Comparison of ENCODE assay signal across 25 cellular contexts in genomic region chr5:32090755-32091128, GRCh38.
A peak's percentile ranks its signal among the peaks of the same experiment; 100 is the strongest.
DNase-seq lines count a peak whose midpoint lies in the region; ATAC-seq, FAIRE-seq and TF ChIP-seq lines count a peak whose summit lies in the region.
"Had no signal": no experiment of that assay in that cellular context is flagged by ENCODE, and none has a peak within 500 bp of the region (broad histone marks: within the 10 kb centered on the region; RNA-seq: fewer than 3 reads in every experiment).

No MANE protein-coding gene starts in this region.

- H3K79me2 ChIP-seq in GM12878 (ENCODE audit: control insufficient read depth, insufficient read depth, low read length) (no peaks in the 10 kb centered on the region), mesendoderm (ENCODE audit: control insufficient read depth, insufficient read depth, low read length) (no peaks in the 10 kb centered on the region)

- POLR2A ChIA-PET in GM12878 (lab: Charles Lee) = no interaction called here

- no peak for TF ChIP-seq CTCF in GM12878 (IDR thresholded peaks at IDR 0.05 in 2 of 3, conservative IDR thresholded peaks at IDR 0.05 in 1 of 3; ENCODE audit: control insufficient read depth in 2 of 3, extremely low read depth in 1 of 3, insufficient read depth in 1 of 3, low read depth in 3 of 3, low read length in 3 of 3)

- H3K27me3 Mint-ChIP-seq in activated T-cell treated with anti-CD3 and anti-CD28 coated beads, Interleukin-2, amount 50 U/mL, for 24 hours = no peaks in the 10 kb centered on the region
- H3K27me3 Mint-ChIP-seq in activated T-cell treated with anti-CD3 and anti-CD28 coated beads, Interleukin-2, amount 50 U/mL, for 72 hours (ENCODE audit: low read depth) = no peaks in the 10 kb centered on the region
- H3K27me3 Mint-ChIP-seq: CD4-positive, alpha-beta T cell had no signal

- no peak overlapping the region for H3K18ac ChIP-seq in mesendoderm (ENCODE audit: low read length)

- H3K4me2 ChIP-seq in GM12878 (ENCODE audit: control insufficient read depth, insufficient read depth) = no peak overlapping the region
- no peak overlapping the region for H3K4me2 ChIP-seq in mesendoderm (ENCODE audit: low read length)
- H3K4me2 ChIP-seq: BLaER1, SK-N-SH had no signal

- H2BK120ac ChIP-seq in mesendoderm (ENCODE audit: low read depth, low read length) = no peak overlapping the region

- peak overlapping the region; percentile 33 for H3K27ac Mint-ChIP-seq in activated T-cell treated with anti-CD3 and anti-CD28 coated beads, Interleukin-2, amount 50 U/mL, for 24 hours
- H3K27ac Mint-ChIP-seq in activated T-cell treated with anti-CD3 and anti-CD28 coated beads, Interleukin-2, amount 50 U/mL, for 72 hours = no peak overlapping the region
- H3K27ac Mint-ChIP-seq: CD4-positive, alpha-beta T cell had no signal

- no peaks in the 10 kb centered on the region for H4K20me1 ChIP-seq in GM12878 (ENCODE audit: control insufficient read depth, insufficient read depth)
- H4K20me1 ChIP-seq: BLaER1 had no signal

- H3K27ac ChIP-seq in GM12878 (ENCODE audit: control insufficient read depth, insufficient read depth) = no peak overlapping the region
- no peak overlapping the region for H3K27ac ChIP-seq in mesendoderm (ENCODE audit: low read depth, low read length)
- H3K27ac ChIP-seq: BLaER1 had no signal

- no peaks in the 10 kb centered on the region for H3K79me1 ChIP-seq in mesendoderm (ENCODE audit: low read length)

- H3K36me3 Mint-ChIP-seq in activated T-cell treated with anti-CD3 and anti-CD28 coated beads, Interleukin-2, amount 50 U/mL, for 24 hours (ENCODE audit: low read depth) = no peaks in the 10 kb centered on the region
- peaks cover 0 to under 1% of the 10 kb centered on the region in 2 donors for H3K36me3 Mint-ChIP-seq in activated T-cell treated with anti-CD3 and anti-CD28 coated beads, Interleukin-2, amount 50 U/mL, for 72 hours (ENCODE audit: insufficient read depth in 2 of 2)

- no TSS peak for BruUV-seq in GM12878 (replicated peaks; lab: Mats Ljungman, UMichigan)

- no peak overlapping the region for H2BK5ac ChIP-seq in mesendoderm (ENCODE audit: low read length)

- intact Hi-C loops in GM12878 (cut with micrococcal nuclease; ENCODE audit: unreplicated experiment) = loop anchor here (5.0 kb wide), 1 partner anchor 237 kb away; no protein-coding TSS in a partner anchor

- RAD21 ChIA-PET in GM12878 (lab: Charles Lee; ENCODE audit: unreplicated experiment) = no interaction called here

- peaks cover 6% of the 10 kb centered on the region for H3K4me1 Mint-ChIP-seq in activated T-cell treated with anti-CD3 and anti-CD28 coated beads, Interleukin-2, amount 50 U/mL, for 24 hours (ENCODE audit: low read depth)
- peaks cover 3% of the 10 kb centered on the region for H3K4me1 Mint-ChIP-seq in activated T-cell treated with anti-CD3 and anti-CD28 coated beads, Interleukin-2, amount 50 U/mL, for 72 hours (ENCODE audit: low read depth)

- CTCF ChIA-PET in GM12878 (lab: Yijun Ruan, JAX) = interaction anchor here (0.6 to 0.7 kb wide), 2 partner anchors 303 to 1138 kb away, joined by 3 read pairs; no protein-coding TSS in a partner anchor

- no peak overlapping the region for H4K5ac ChIP-seq in mesendoderm (ENCODE audit: low read length)

- no peak for FAIRE-seq in GM12878 (lab: Jason Lieb, UNC)
- FAIRE-seq: A204.1, D721Med, GM12891 had no signal

- no peak overlapping the region for H3K4me3 Mint-ChIP-seq in activated T-cell treated with anti-CD3 and anti-CD28 coated beads, Interleukin-2, amount 50 U/mL, for 24 hours
- H3K4me3 Mint-ChIP-seq in activated T-cell treated with anti-CD3 and anti-CD28 coated beads, Interleukin-2, amount 50 U/mL, for 72 hours = no peak overlapping the region
- H3K4me3 Mint-ChIP-seq: CD4-positive, alpha-beta T cell had no signal

- no peak overlapping the region for H2BK15ac ChIP-seq in mesendoderm (replicated peaks; ENCODE audit: low read depth)

- no peak overlapping the region for H2AK5ac ChIP-seq in mesendoderm (ENCODE audit: low read length)

- H2AFZ ChIP-seq in GM12878 (ENCODE audit: control insufficient read depth, low read depth, low read length) = no peak overlapping the region

- no peak overlapping the region for H3K9ac ChIP-seq in GM12878 (ENCODE audit: control insufficient read depth, insufficient read depth, low read length)
- H3K9ac ChIP-seq in mesendoderm (ENCODE audit: low read length) = no peak overlapping the region
- H3K9ac ChIP-seq: BLaER1, SK-N-SH had no signal

- WGBS in GM12878 (ENCODE audit: insufficient coverage, insufficient replicate concordance, low lambda C conversion rate, missing lambda C conversion rate) = 87% methylated on average over 17 of the region's 17 CpGs
- WGBS in mesendoderm (ENCODE audit: extremely low coverage, insufficient coverage, low lambda C conversion rate) = no CpG with 5 or more reads among the region's 17 CpGs

- H3K4ac ChIP-seq in mesendoderm (ENCODE audit: low read depth, low read length) = no peak overlapping the region

- H3K27me3 ChIP-seq in GM12878 (replicated peaks in 1 of 2; ENCODE audit: control insufficient read depth in 2 of 2, insufficient read depth in 2 of 2, low read length in 1 of 2) (no peaks in the 10 kb centered on the region), mesendoderm (ENCODE audit: insufficient read depth, low read length, poor library complexity) (no peaks in the 10 kb centered on the region)
- H3K27me3 ChIP-seq: BLaER1 had no signal

- TF ChIP-seq POLR2A in GM12878 (IDR thresholded peaks at IDR 0.05; ENCODE audit: low read depth, low read length) = no peak

- DNase-seq in activated T-cell treated with anti-CD3 and anti-CD28 coated beads, Interleukin-2, amount 50 U/mL, for 24 hours = no peak
- no peak for DNase-seq in activated T-cell treated with anti-CD3 and anti-CD28 coated beads, Interleukin-2, amount 50 U/mL, for 72 hours
- DNase-seq in GM12878 (ENCODE audit: low read depth, low spot score) (no peak), mesendoderm (peak; percentile 21), CD1c-positive myeloid dendritic cell (ENCODE audit: extremely low spot score) (no peak), NCI-H446 treated with DMSO at 0.1 percent for 48 hours (lab: John Stamatoyannopoulos, UW) (no peak)
- DNase-seq: CD4-positive, alpha-beta T cell; GDM1; KBM-7; MV-4-11; NCI-H1105; NCI-H1436 treated with DMSO at 0.1 percent for 48 hours; NCI-H187 treated with DMSO at 0.1 percent for 48 hours; NCI-H2107; NCI-H446; NCI-H526; NCI-H82; NK-92 treated with Interleukin-12 subunit alpha and Interleukin-12 subunit beta, amount 100 ng/mL, for 24 hours; PC-3; SK-N-SH had no signal

- H3K9me3 Mint-ChIP-seq in activated T-cell treated with anti-CD3 and anti-CD28 coated beads, Interleukin-2, amount 50 U/mL, for 24 hours = no peaks in the 10 kb centered on the region
- no peaks in the 10 kb centered on the region for H3K9me3 Mint-ChIP-seq in activated T-cell treated with anti-CD3 and anti-CD28 coated beads, Interleukin-2, amount 50 U/mL, for 72 hours
- H3K9me3 Mint-ChIP-seq: CD4-positive, alpha-beta T cell had no signal

- no peak overlapping the region for H4K8ac ChIP-seq in mesendoderm (ENCODE audit: low read depth, low read length)

- SMC1A ChIA-PET in GM12878 (lab: Charles Lee; ENCODE audit: uncharacterized antibody, unreplicated experiment) = no interaction called here

- no peak for TF ChIP-seq EP300 in GM12878 (IDR thresholded peaks at IDR 0.05; ENCODE audit: borderline replicate concordance in 1 of 2, control insufficient read depth in 1 of 2, low read depth in 2 of 2, low read length in 2 of 2)

- no peaks in the 10 kb centered on the region for H3K9me3 ChIP-seq in GM12878 (replicated peaks; ENCODE audit: control insufficient read depth, insufficient read depth, low read length)
- H3K9me3 ChIP-seq: BLaER1, SK-N-SH had no signal

- no peak overlapping the region for H3K4me3 ChIP-seq in GM12878
- no peak overlapping the region for H3K4me3 ChIP-seq in mesendoderm (ENCODE audit: low read length)
- H3K4me3 ChIP-seq: BLaER1 had no signal

- no peak overlapping the region for H3K23ac ChIP-seq in mesendoderm (ENCODE audit: low read length)

- H3K36me3 ChIP-seq in GM12878 (ENCODE audit: control insufficient read depth in 2 of 2, insufficient read depth in 2 of 2, low read length in 1 of 2) = no peaks in the 10 kb centered on the region
- no peaks in the 10 kb centered on the region for H3K36me3 ChIP-seq in mesendoderm (ENCODE audit: control insufficient read depth, insufficient read depth, low read length)
- H3K36me3 ChIP-seq: BLaER1 had no signal

- TF ChIP-seq RAD21 in GM12878 (IDR thresholded peaks at IDR 0.05; ENCODE audit: insufficient read depth, low read depth, low read length) = no peak

- no peak for ATAC-seq in activated T-cell treated with anti-CD3 and anti-CD28 coated beads, Interleukin-2, amount 50 U/mL, for 72 hours (replicated peaks in 1 of 2)
- no peak for ATAC-seq in GM12878
- ATAC-seq in HG02938 (IDR thresholded peaks at IDR 0.05; ENCODE audit: unreplicated experiment) = no peak
- ATAC-seq: PC-3 had no signal

- no peak overlapping the region for H3K56ac ChIP-seq in mesendoderm (ENCODE audit: low read length)

- in situ Hi-C loops in GM12878 (cut with MboI) = loop anchor here (5.0 kb wide), 2 partner anchors 268 to 508 kb away; no protein-coding TSS in a partner anchor

- no peaks in the 10 kb centered on the region for H3K4me1 ChIP-seq in GM12878 (ENCODE audit: control insufficient read depth, insufficient read depth, low read length)
- H3K4me1 ChIP-seq in mesendoderm (ENCODE audit: control insufficient read depth, low read depth, low read length) = no peaks in the 10 kb centered on the region
- H3K4me1 ChIP-seq: BLaER1 had no signal

TF ChIP-seq in GM12878, 131 proteins besides CTCF, POLR2A, EP300 and RAD21 (continues in another document):
- TF ChIP-seq CREB1 (IDR thresholded peaks at IDR 0.05; ENCODE audit: low read depth) = no peak
- TF ChIP-seq MAX (IDR thresholded peaks at IDR 0.05; ENCODE audit: low read depth, low read length) = no peak
- no peak for TF ChIP-seq ASH2L (IDR thresholded peaks at IDR 0.05; ENCODE audit: borderline replicate concordance, low read depth)
- peak; percentile 56 for TF ChIP-seq BCL3 (IDR thresholded peaks at IDR 0.05; ENCODE audit: borderline replicate concordance, insufficient read depth, low read depth, low read length, poor library complexity, severe bottlenecking)
- TF ChIP-seq KAT2A (conservative IDR thresholded peaks at IDR 0.05; ENCODE audit: control insufficient read depth, low read depth, low read length) = no peak
- TF ChIP-seq ZNF217 (IDR thresholded peaks at IDR 0.05) = no peak
